ENCODE assay signal across 8 cellular contexts in genomic region chr10:46782001-46782874, GRCh38.
A peak's percentile ranks its signal among the peaks of the same experiment; 100 is the strongest.
DNase-seq lines count a peak whose midpoint lies in the region; ATAC-seq, FAIRE-seq and TF ChIP-seq lines count a peak whose summit lies in the region.
"Not testable (repeated sequence)": the region's sequence is repeated elsewhere in the genome, so short reads cannot be mapped to it uniquely, and the experiment has no call there.

No MANE protein-coding gene starts in this region.

- not testable (repeated sequence) for TF ChIP-seq RAD21 in A549 (conservative IDR thresholded peaks at IDR 0.05 in 1 of 2, IDR thresholded peaks at IDR 0.05 in 1 of 2)

- intact Hi-C loops in mammary epithelial cell (cut with micrococcal nuclease), result not testable (repeated sequence)

- peak overlapping the region; percentile 62 for H3K4me2 ChIP-seq in A549
- H3K4me2 ChIP-seq in mammary epithelial cell (ENCODE audit: insufficient read depth, low read depth, low read length); hepatocyte; smooth muscle cell: not testable (repeated sequence)

- in situ Hi-C loops in mammary epithelial cell (cut with MboI; ENCODE audit: low sequenced_read_pairs in 2 of 2), result not testable (repeated sequence)

- 71% methylated on average over 4 of the region's 4 CpGs for WGBS in A549 (ENCODE audit: missing lambda C conversion rate)
- 81% methylated on average over 4 of the region's 4 CpGs for WGBS in mammary epithelial cell (ENCODE audit: low coverage, missing lambda C conversion rate)
- 80% methylated on average over 4 of the region's 4 CpGs for WGBS in hepatocyte (ENCODE audit: low lambda C conversion rate, missing lambda C conversion rate)
- WGBS in smooth muscle cell (ENCODE audit: low lambda C conversion rate), result 92% methylated on average over 4 of the region's 4 CpGs

- not testable (repeated sequence) for FAIRE-seq in A549 (lab: Jason Lieb, UNC)

- peaks cover 28% of the 10 kb centered on the region for H3K4me1 ChIP-seq in A549
- H3K4me1 ChIP-seq in mammary epithelial cell (ENCODE audit: insufficient read depth, low read length); hepatocyte (ENCODE audit: insufficient read depth); smooth muscle cell (ENCODE audit: low read depth): not testable (repeated sequence)

- peak overlapping the region; percentile 37 to 63; a peak in 3 of 6 replicates for H3K27ac ChIP-seq in A549
- peak overlapping the region; percentile 42 for H3K27ac ChIP-seq in mammary epithelial cell (ENCODE audit: insufficient read depth, low read depth, low read length)
- peak overlapping the region; percentile 21 for H3K27ac ChIP-seq in hepatocyte
- H3K27ac ChIP-seq in smooth muscle cell (ENCODE audit: low read depth), result peak overlapping the region; percentile 42

- not testable (repeated sequence) for H3K27me3 ChIP-seq in mammary epithelial cell (ENCODE audit: insufficient read depth, low read length); hepatocyte; smooth muscle cell (ENCODE audit: low read depth)

- not testable (repeated sequence) for TF ChIP-seq POLR2A in A549 (IDR thresholded peaks at IDR 0.05; ENCODE audit: low read length)

- not testable (repeated sequence) for H3K36me3 ChIP-seq in mammary epithelial cell (ENCODE audit: insufficient read depth, low read length); hepatocyte (replicated peaks; ENCODE audit: insufficient read depth, low read depth); smooth muscle cell (ENCODE audit: low read depth)

- not testable (repeated sequence) for BruUV-seq in mammary epithelial cell (replicated peaks; lab: Mats Ljungman, UMichigan)

- not testable (repeated sequence) for H2AFZ ChIP-seq in mammary epithelial cell (ENCODE audit: low read depth, low read length); hepatocyte; smooth muscle cell (ENCODE audit: low read depth)

- POLR2A ChIA-PET in A549 (lab: Yijun Ruan, JAX), result not testable (repeated sequence)

- not testable (repeated sequence) for H3K9me3 ChIP-seq in A549; mammary epithelial cell (replicated peaks; ENCODE audit: insufficient read depth, low read length); hepatocyte (ENCODE audit: low read depth); smooth muscle cell (replicated peaks; ENCODE audit: low read depth)

- not testable (repeated sequence) for H3K4me3 ChIP-seq in A549; mammary epithelial cell (replicated peaks in 1 of 3; ENCODE audit: insufficient read depth in 1 of 3, low read depth in 2 of 3, low read length in 3 of 3); hepatocyte; smooth muscle cell

- H4K20me1 ChIP-seq in mammary epithelial cell (ENCODE audit: insufficient read depth, low read length); hepatocyte (ENCODE audit: insufficient read depth, poor library complexity, severe bottlenecking); smooth muscle cell (ENCODE audit: low read depth): not testable (repeated sequence)

- TF ChIP-seq CTCF in A549 (IDR thresholded peaks at IDR 0.05); mammary epithelial cell (conservative IDR thresholded peaks at IDR 0.05 in 1 of 2, IDR thresholded peaks at IDR 0.05 in 1 of 2; ENCODE audit: extremely low read depth in 1 of 2, insufficient read depth in 1 of 2, low read depth in 1 of 2, low read length in 2 of 2); hepatocyte (IDR thresholded peaks at IDR 0.05; ENCODE audit: poor library complexity); smooth muscle cell (IDR thresholded peaks at IDR 0.05; ENCODE audit: borderline replicate concordance, insufficient read depth, poor library complexity, severe bottlenecking): not testable (repeated sequence)

- not testable (repeated sequence) for H3F3A ChIP-seq in smooth muscle cell (ENCODE audit: low read depth)

- CTCF ChIA-PET in A549 (lab: Yijun Ruan, JAX); mammary epithelial cell (lab: Charles Lee; ENCODE audit: low non-redundant PET): not testable (repeated sequence)

- not testable (repeated sequence) for H3K9ac ChIP-seq in mammary epithelial cell (ENCODE audit: insufficient read depth, low read length); smooth muscle cell (ENCODE audit: low read depth)

- peak in 1 of 2 experiments; percentile 0 for DNase-seq in A549 (ENCODE audit: low read depth in 1 of 2, low spot score in 1 of 2)
- peak; percentile 46 for DNase-seq in mammary epithelial cell
- DNase-seq in hepatocyte (ENCODE audit: low spot score); smooth muscle cell (lab: John Stamatoyannopoulos, UW; ENCODE audit: unreplicated experiment): not testable (repeated sequence)

- ATAC-seq in A549, result not testable (repeated sequence)
- ATAC-seq in GM18858 (IDR thresholded peaks at IDR 0.05; ENCODE audit: unreplicated experiment), result peak; percentile 57
- ATAC-seq in GM21786 (IDR thresholded peaks at IDR 0.05; ENCODE audit: unreplicated experiment), result peak; percentile 44
- ATAC-seq in HG03342 (IDR thresholded peaks at IDR 0.05; ENCODE audit: unreplicated experiment), result peak; percentile 41
- ATAC-seq in activated CD4-positive, CD25-positive, alpha-beta regulatory T cell treated with anti-CD3 and anti-CD28 coated beads, Interleukin-2, amount 50 U/mL, for 24 hours, result peak; percentile 40 to 46

- H3K79me2 ChIP-seq in mammary epithelial cell (ENCODE audit: insufficient read depth, low read length); hepatocyte; smooth muscle cell (ENCODE audit: low read depth): not testable (repeated sequence)

- dilution Hi-C loops in mammary epithelial cell (cut with HindIII; ENCODE audit: low sequenced_read_pairs), result not testable (repeated sequence)

- not testable (repeated sequence) for TF ChIP-seq EP300 in A549 (IDR thresholded peaks at IDR 0.05)

- H3K9me2 ChIP-seq in hepatocyte (replicated peaks; ENCODE audit: insufficient read depth), result not testable (repeated sequence)
